ENCODE assay signal across 1 cellular context in the genomic region with DNA sequence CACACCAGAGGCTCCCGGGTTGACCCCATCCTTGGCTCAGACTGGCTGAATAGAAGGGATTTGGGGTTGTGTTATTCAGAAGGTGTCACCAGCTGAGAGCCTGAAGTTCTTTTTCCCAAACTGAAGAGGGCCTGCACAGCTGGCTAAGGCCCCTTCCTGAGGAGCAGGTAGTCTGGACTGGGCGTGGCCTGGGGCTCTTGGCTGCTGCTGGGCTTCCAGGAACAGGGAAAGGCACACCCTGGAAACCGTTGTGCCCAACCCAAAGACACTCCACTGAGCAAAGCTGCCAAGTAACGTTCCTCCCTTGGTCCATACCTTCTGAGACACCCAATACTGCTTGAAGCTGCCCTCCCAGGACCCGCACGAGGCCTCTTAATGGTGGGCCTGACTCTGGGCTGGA.
TF ChIP-seq lines count a peak whose summit lies in the region.

No MANE protein-coding gene starts in this region.

TF ChIP-seq in H1, 55 proteins besides CTCF, POLR2A, EP300 and RAD21 (continued from another document):
- TF ChIP-seq KDM1A (IDR thresholded peaks at IDR 0.05; ENCODE audit: borderline replicate concordance, low read length) (no peak), CTBP2 (IDR thresholded peaks at IDR 0.05; ENCODE audit: borderline replicate concordance, insufficient read depth, insufficient read length, low read length) (no peak), CBX8 (IDR thresholded peaks at IDR 0.05; ENCODE audit: borderline replicate concordance, low read depth, low read length) (no peak), SP1 (IDR thresholded peaks at IDR 0.05; ENCODE audit: low read depth, low read length) (no peak), HDAC2 (IDR thresholded peaks at IDR 0.05; ENCODE audit: borderline replicate concordance in 1 of 2, low read depth in 2 of 2, low read length in 2 of 2) (no peak), SIRT6 (IDR thresholded peaks at IDR 0.05; ENCODE audit: low read length) (no peak), ZNF274 (IDR thresholded peaks at IDR 0.05; ENCODE audit: borderline replicate concordance, extremely low read depth, low read length) (no peak), TCF12 (IDR thresholded peaks at IDR 0.05; ENCODE audit: low read depth, low read length) (no peak), YY1 (IDR thresholded peaks at IDR 0.05; ENCODE audit: low read depth, low read length) (no peak)
- TF ChIP-seq, protein P1, sequence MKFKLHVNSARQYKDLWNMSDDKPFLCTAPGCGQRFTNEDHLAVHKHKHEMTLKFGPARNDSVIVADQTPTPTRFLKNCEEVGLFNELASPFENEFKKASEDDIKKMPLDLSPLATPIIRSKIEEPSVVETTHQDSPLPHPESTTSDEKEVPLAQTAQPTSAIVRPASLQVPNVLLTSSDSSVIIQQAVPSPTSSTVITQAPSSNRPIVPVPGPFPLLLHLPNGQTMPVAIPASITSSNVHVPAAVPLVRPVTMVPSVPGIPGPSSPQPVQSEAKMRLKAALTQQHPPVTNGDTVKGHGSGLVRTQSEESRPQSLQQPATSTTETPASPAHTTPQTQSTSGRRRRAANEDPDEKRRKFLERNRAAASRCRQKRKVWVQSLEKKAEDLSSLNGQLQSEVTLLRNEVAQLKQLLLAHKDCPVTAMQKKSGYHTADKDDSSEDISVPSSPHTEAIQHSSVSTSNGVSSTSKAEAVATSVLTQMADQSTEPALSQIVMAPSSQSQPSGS (IDR thresholded peaks at IDR 0.05; ENCODE audit: low read length) = no peak
TF ChIP-seq in H1: peak in this region for 0.
